9 cellular contexts compared by ENCODE assay signal in genomic region chr14:75648066-75648838, GRCh38. TPM values are rescaled to one million over a fixed set of nuclear protein-coding genes. Genes with fewer than 3 reads are reported as not detected.
DNase-seq lines count a peak whose midpoint lies in the region; ATAC-seq and TF ChIP-seq lines count a peak whose summit lies in the region.
"Had no signal": no experiment of that assay in that cellular context is flagged by ENCODE, and none has a peak within 500 bp of the region (broad histone marks: within the 10 kb centered on the region; RNA-seq: fewer than 3 reads in every experiment).

No MANE protein-coding gene starts in this region.

- no peak for TF ChIP-seq CTCF in fibroblast of pulmonary artery (IDR thresholded peaks at IDR 0.05; ENCODE audit: low read length, missing control alignments)

- H3K27me3 Mint-ChIP-seq in natural killer cell treated with Interleukin-12 subunit alpha and Interleukin-12 subunit beta and Interleukin-15 and Interleukin-18, amount 100 ng/mL, for 72 hours: no peaks in the 10 kb centered on the region

- H3K4me3 ChIP-seq in fibroblast of pulmonary artery (replicated peaks; ENCODE audit: low read depth, low read length): no peak overlapping the region

- DNase-seq in Daoy (ENCODE audit: low read depth): peak; percentile 96
- peak; percentile 26 for DNase-seq in RKO (ENCODE audit: low spot score)
- peak; percentile 95 for DNase-seq in fibroblast of pulmonary artery (ENCODE audit: low read depth)
- DNase-seq in pons (ENCODE audit: low spot score): peak; percentile 48
- DNase-seq in NCI-H446 (lab: John Stamatoyannopoulos, UW): no peak
- DNase-seq in natural killer cell treated with Interleukin-12 subunit alpha and Interleukin-12 subunit beta and Interleukin-15 and Interleukin-18, amount 100 ng/mL, for 72 hours (ENCODE audit: low spot score): no peak
- DNase-seq in putamen (ENCODE audit: low spot score): no peak

- no peak overlapping the region for H3K27ac Mint-ChIP-seq in natural killer cell treated with Interleukin-12 subunit alpha and Interleukin-12 subunit beta and Interleukin-15 and Interleukin-18, amount 100 ng/mL, for 72 hours
- H3K27ac Mint-ChIP-seq: T-helper 2 cell treated with Interferon-gamma antibody and Interleukin-4, amounts not matched to agents 5 μg/mL and 100 μg/mL, for 36 hours had no signal

- no peaks in the 10 kb centered on the region for H3K4me1 Mint-ChIP-seq in natural killer cell treated with Interleukin-12 subunit alpha and Interleukin-12 subunit beta and Interleukin-15 and Interleukin-18, amount 100 ng/mL, for 72 hours (ENCODE audit: low read depth in 2 of 2)

- H3K36me3 Mint-ChIP-seq in natural killer cell treated with Interleukin-12 subunit alpha and Interleukin-12 subunit beta and Interleukin-15 and Interleukin-18, amount 100 ng/mL, for 72 hours: peaks cover 23% of the 10 kb centered on the region

- ATAC-seq in natural killer cell treated with Interleukin-12 subunit alpha and Interleukin-12 subunit beta and Interleukin-15 and Interleukin-18, amount 100 ng/mL, for 72 hours: no peak
- no peak for ATAC-seq in HG03139 (IDR thresholded peaks at IDR 0.05; ENCODE audit: unreplicated experiment)

- H3K4me3 Mint-ChIP-seq in natural killer cell treated with Interleukin-12 subunit alpha and Interleukin-12 subunit beta and Interleukin-15 and Interleukin-18, amount 100 ng/mL, for 72 hours: no peak overlapping the region
- H3K4me3 Mint-ChIP-seq: T-helper 2 cell treated with Interferon-gamma antibody and Interleukin-4, amounts not matched to agents 5 μg/mL and 100 μg/mL, for 36 hours had no signal

- no peaks in the 10 kb centered on the region for H3K9me3 Mint-ChIP-seq in natural killer cell treated with Interleukin-12 subunit alpha and Interleukin-12 subunit beta and Interleukin-15 and Interleukin-18, amount 100 ng/mL, for 72 hours
- H3K9me3 Mint-ChIP-seq: T-helper 2 cell treated with Interferon-gamma antibody and Interleukin-4, amounts not matched to agents 5 μg/mL and 100 μg/mL, for 36 hours had no signal

RNA-seq across cellular contexts. Expression of gene ERG28, which starts 12.4 kb away (rescaled TPM):
- 12.2 and 13.5 TPM in 2 replicates for total RNA-seq in Daoy (2014; rRNA removed; shearing (Covaris generic))
- total RNA-seq in natural killer cell treated with Interleukin-12 subunit alpha and Interleukin-12 subunit beta and Interleukin-15 and Interleukin-18, amount 100 ng/mL, for 72 hours: 10 to 100 TPM; 17.8 to 18.3 TPM

RNA-seq across cellular contexts. Expression of gene TTLL5, which starts 12.8 kb away (rescaled TPM):
- 35.5 and 43.8 TPM in 2 replicates for total RNA-seq in Daoy (2014; rRNA removed; shearing (Covaris generic))
- 10 to 100 TPM; 32.1 to 83.3 TPM for total RNA-seq in natural killer cell treated with Interleukin-12 subunit alpha and Interleukin-12 subunit beta and Interleukin-15 and Interleukin-18, amount 100 ng/mL, for 72 hours

Comparison
In these comparisons a context has a peak if more than half of its experiments do, and no peak if none do; other contexts are left out.
1. DNase-seq: peak in Daoy (single experiment), RKO (single experiment), fibroblast of pulmonary artery (single experiment) and pons (single experiment); none in NCI-H446 (0 of 2), natural killer cell treated with Interleukin-12 subunit alpha and Interleukin-12 subunit beta and Interleukin-15 and Interleukin-18, amount 100 ng/mL, for 72 hours (single experiment) and putamen (single experiment).